Comparison of ENCODE assay signal across 20 cellular contexts in the genomic region with DNA sequence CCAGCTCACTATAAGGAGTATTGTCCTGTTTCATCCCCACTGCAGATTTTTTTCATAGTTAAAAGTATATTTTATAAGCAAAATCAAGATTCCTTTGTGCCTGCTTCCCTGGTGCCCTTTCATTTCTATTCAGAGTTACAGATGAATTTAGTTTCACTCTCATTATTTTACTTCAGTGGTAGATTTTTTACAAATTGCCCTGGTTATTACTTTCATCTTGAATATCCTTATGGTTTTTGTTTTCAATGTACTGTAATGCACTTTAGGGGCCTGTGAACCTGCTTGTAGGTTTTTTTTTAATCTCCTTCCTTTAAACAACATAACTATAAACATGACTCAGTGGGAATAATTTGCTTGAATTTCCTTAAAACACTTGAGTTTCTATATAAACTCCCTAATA.
"Had no signal": no experiment of that assay in that cellular context is flagged by ENCODE, and none has a peak within 500 bp of the region (broad histone marks: within the 10 kb centered on the region; RNA-seq: fewer than 3 reads in every experiment).

No MANE protein-coding gene starts in this region.

- ATAC-seq: activated CD4-positive, CD25-positive, alpha-beta regulatory T cell treated with anti-CD3 and anti-CD28 coated beads, Interleukin-2, amount 50 U/mL, for 24 hours; activated CD8-positive, alpha-beta T cell treated with anti-CD3 and anti-CD28 coated beads for 36 hours; activated T-helper 17 cell treated with anti-CD3 and anti-CD28 coated beads, Interleukin-2, amount 50 U/mL, for 72 hours; left lobe of liver; lower lobe of right lung; right lobe of liver; T-helper 17 cell had no signal

- DNase-seq: activated CD4-positive, alpha-beta T cell treated with anti-CD3 and anti-CD28 coated beads, Interleukin-2, amount 10 ng/mL, durations not matched to agents 24 days and 14 days; activated CD8-positive, alpha-beta memory T cell treated with anti-CD3 and anti-CD28 coated beads, Interleukin-2, amount 50 U/mL, for 4 hours; activated CD8-positive, alpha-beta T cell treated with anti-CD3 and anti-CD28 coated beads for 36 hours; activated T-cell treated with anti-CD3 and anti-CD28 coated beads, Interleukin-2, amount 50 U/mL, for 24 hours; amygdala; endodermal cell; foreskin fibroblast; kidney; lower lobe of right lung; naive B cell; posterior cingulate gyrus; right lobe of liver; stimulated activated CD4-positive, alpha-beta T cell treated with anti-CD3 and anti-CD28 coated beads, Interleukin-1b, Interleukin-23, amount 100 ng/mL, for 48 hours; T-helper 17 cell; transverse colon had no signal

- H3K27ac Mint-ChIP-seq: activated CD4-positive, alpha-beta T cell treated with anti-CD3 and anti-CD28 coated beads, Interleukin-2, amount 10 ng/mL, durations not matched to agents 24 days and 14 days; activated CD8-positive, alpha-beta T cell treated with anti-CD3 and anti-CD28 coated beads for 36 hours; activated T-cell treated with anti-CD3 and anti-CD28 coated beads, Interleukin-2, amount 50 U/mL, for 24 hours; activated T-helper 17 cell treated with anti-CD3 and anti-CD28 coated beads, Interleukin-2, amount 50 U/mL, for 72 hours; endodermal cell; neural progenitor cell; T-helper 17 cell had no signal

- H3K36me3 Mint-ChIP-seq: naive B cell had no signal

- H3K4me3 Mint-ChIP-seq: activated CD4-positive, alpha-beta T cell treated with anti-CD3 and anti-CD28 coated beads, Interleukin-2, amount 10 ng/mL, durations not matched to agents 24 days and 14 days; activated CD8-positive, alpha-beta T cell treated with anti-CD3 and anti-CD28 coated beads for 36 hours; activated T-cell treated with anti-CD3 and anti-CD28 coated beads, Interleukin-2, amount 50 U/mL, for 24 hours; activated T-helper 17 cell treated with anti-CD3 and anti-CD28 coated beads, Interleukin-2, amount 50 U/mL, for 72 hours; endodermal cell; naive B cell; neural progenitor cell; T-helper 17 cell had no signal

- H3K9me3 Mint-ChIP-seq: activated CD4-positive, alpha-beta T cell treated with anti-CD3 and anti-CD28 coated beads, Interleukin-2, amount 10 ng/mL, durations not matched to agents 24 days and 14 days; activated CD8-positive, alpha-beta T cell treated with anti-CD3 and anti-CD28 coated beads for 36 hours; activated naive CD4-positive, alpha-beta T cell treated with anti-CD3 and anti-CD28 coated beads, Interleukin-2, amount 50 U/mL, for 72 hours; activated T-cell treated with anti-CD3 and anti-CD28 coated beads, Interleukin-2, amount 50 U/mL, for 24 hours; activated T-helper 17 cell treated with anti-CD3 and anti-CD28 coated beads, Interleukin-2, amount 50 U/mL, for 72 hours; naive B cell had no signal

- H3K27me3 Mint-ChIP-seq: activated CD4-positive, alpha-beta T cell treated with anti-CD3 and anti-CD28 coated beads, Interleukin-2, amount 10 ng/mL, durations not matched to agents 24 days and 14 days; activated CD8-positive, alpha-beta T cell treated with anti-CD3 and anti-CD28 coated beads for 36 hours; activated T-cell treated with anti-CD3 and anti-CD28 coated beads, Interleukin-2, amount 50 U/mL, for 24 hours; activated T-helper 17 cell treated with anti-CD3 and anti-CD28 coated beads, Interleukin-2, amount 50 U/mL, for 72 hours; naive B cell; T-helper 17 cell had no signal

- H3K4me1 Mint-ChIP-seq: neural progenitor cell had no signal
